24 cellular contexts compared by ENCODE assay signal in genomic region chr5:16234598-16234997, GRCh38. TPM values are rescaled to one million over a fixed set of nuclear protein-coding genes. Genes with fewer than 3 reads are reported as not detected.
A peak's percentile ranks its signal among the peaks of the same experiment; 100 is the strongest.
DNase-seq lines count a peak whose midpoint lies in the region; ATAC-seq and TF ChIP-seq lines count a peak whose summit lies in the region.
"Had no signal": no experiment of that assay in that cellular context is flagged by ENCODE, and none has a peak within 500 bp of the region (broad histone marks: within the 10 kb centered on the region; RNA-seq: fewer than 3 reads in every experiment).

No MANE protein-coding gene starts in this region.

- peak; percentile 15 for DNase-seq in BE2C
- no peak for DNase-seq in DND-41
- no peak for DNase-seq in LNCaP clone FGC (ENCODE audit: low read depth)
- DNase-seq in SK-N-DZ (ENCODE audit: low spot score): peak; percentile 49
- DNase-seq in caudate nucleus (lab: John Stamatoyannopoulos, UW): no peak
- DNase-seq in KBM-7: no peak
- no peak for DNase-seq in COR-L47 (lab: John Stamatoyannopoulos, UW)
- DNase-seq: ACHN; Calu3; CD8-positive, alpha-beta T cell; DMS79 treated with DMSO at 0.1 percent for 48 hours; IMR-90; MG63; NCI-H187; NCI-H510A treated with DMSO at 0.1 percent for 48 hours; NCI-H748 treated with DMSO at 0.1 percent for 48 hours; NK-92 treated with Interleukin-12 subunit alpha and Interleukin-12 subunit beta, amount 100 ng/mL, for 24 hours; T-helper 2 cell had no signal

- in situ Hi-C loops in KBM-7 (cut with MboI; ENCODE audit: low pct_unique_long_range_greater_than_20kb, low sequenced_read_pairs): no loop called here

- no peaks in the 10 kb centered on the region for H3K9me3 ChIP-seq in BE2C
- no peaks in the 10 kb centered on the region for H3K9me3 ChIP-seq in DND-41 (ENCODE audit: insufficient read depth, low read length, severe bottlenecking)
- H3K9me3 ChIP-seq: HAP-1, MG63, SJSA1 had no signal

- ATAC-seq in DND-41 (ENCODE audit: insufficient read depth, low read depth): no peak
- ATAC-seq: CD8-positive, alpha-beta T cell; GM23338; Right ventricle myocardium inferior had no signal

- H3K9ac ChIP-seq in DND-41 (ENCODE audit: low read depth, low read length): no peak overlapping the region
- H3K9ac ChIP-seq: BLaER1 treated with 17β-estradiol and CSF1 and Interleukin-3, amounts not matched to agents 10 nM and 100 nM had no signal

- no peaks in the 10 kb centered on the region for H4K20me1 ChIP-seq in DND-41 (ENCODE audit: insufficient read depth, low read length)
- H4K20me1 ChIP-seq: BLaER1 treated with 17β-estradiol and CSF1 and Interleukin-3, amounts not matched to agents 10 nM and 100 nM had no signal

- no peak overlapping the region for H3K27ac ChIP-seq in DND-41 (ENCODE audit: low read length)
- H3K27ac ChIP-seq in caudate nucleus (ENCODE audit: low read depth, low read length): no peak overlapping the region
- H3K27ac ChIP-seq: BLaER1 treated with 17β-estradiol and CSF1 and Interleukin-3, amounts not matched to agents 10 nM and 100 nM; HL-60; SJSA1 had no signal

- H2AFZ ChIP-seq in DND-41 (ENCODE audit: low read depth, low read length): no peak overlapping the region
- H2AFZ ChIP-seq: GM23338 had no signal

- H3K4me1 ChIP-seq in BE2C (no peaks in the 10 kb centered on the region; the same call in 1 of the 2 replicates), DND-41 (ENCODE audit: insufficient read depth, low read length) (no peaks in the 10 kb centered on the region)
- H3K4me1 ChIP-seq: BLaER1 treated with 17β-estradiol and CSF1 and Interleukin-3, amounts not matched to agents 10 nM and 100 nM; HAP-1; SJSA1 had no signal

- no peak overlapping the region for H3K4me3 ChIP-seq in BE2C (ENCODE audit: low read depth, low read length)
- no peak overlapping the region for H3K4me3 ChIP-seq in DND-41 (ENCODE audit: low read depth in 1 of 2, low read length in 2 of 2)
- no peak overlapping the region for H3K4me3 ChIP-seq in LNCaP clone FGC (ENCODE audit: low read depth, low read length)
- H3K4me3 ChIP-seq: BLaER1 treated with 17β-estradiol and CSF1 and Interleukin-3, amounts not matched to agents 10 nM and 100 nM; GM23338; HAP-1; MG63; SJSA1 had no signal

- no peaks in the 10 kb centered on the region for H3K79me2 ChIP-seq in DND-41 (ENCODE audit: insufficient read depth, low read length)

- H3K36me3 ChIP-seq in BE2C (no peaks in the 10 kb centered on the region), DND-41 (ENCODE audit: insufficient read depth, low read length) (no peaks in the 10 kb centered on the region)
- H3K36me3 ChIP-seq: BLaER1 treated with 17β-estradiol and CSF1 and Interleukin-3, amounts not matched to agents 10 nM and 100 nM; HAP-1; MG63; SJSA1 had no signal

- no peak overlapping the region for H3K4me2 ChIP-seq in DND-41 (ENCODE audit: insufficient read depth, low read length)
- H3K4me2 ChIP-seq: BLaER1 treated with 17β-estradiol and CSF1 and Interleukin-3, amounts not matched to agents 10 nM and 100 nM; GM23338 had no signal

- no peaks in the 10 kb centered on the region for H3K27me3 ChIP-seq in BE2C
- no peaks in the 10 kb centered on the region for H3K27me3 ChIP-seq in DND-41 (ENCODE audit: insufficient read depth, low read length, poor library complexity)
- H3K27me3 ChIP-seq: BLaER1 treated with 17β-estradiol and CSF1 and Interleukin-3, amounts not matched to agents 10 nM and 100 nM; SJSA1 had no signal

- peak; percentile 40 for TF ChIP-seq CTCF in BE2C (IDR thresholded peaks at IDR 0.05; ENCODE audit: low read depth, low read length)
- peak; percentile 4 for TF ChIP-seq CTCF in DND-41 (IDR thresholded peaks at IDR 0.05; ENCODE audit: borderline replicate concordance, extremely low read depth, low read length, poor library complexity, severe bottlenecking)
- TF ChIP-seq CTCF in LNCaP clone FGC (IDR thresholded peaks at IDR 0.05; ENCODE audit: control insufficient read depth, extremely low read depth, insufficient read depth): peak; percentile 28; the same call in 1 of the 2 replicates

RNA-seq across cellular contexts. Expression of gene MARCHF11, which starts 55.0 kb away (rescaled TPM):
- 72.6 TPM for polyA plus RNA-seq in BE2C (2012; ENCODE audit: insufficient read depth, insufficient read length, low read depth)
- 33.0 and 36.6 TPM in 2 replicates for polyA plus RNA-seq in SK-N-DZ (2014; cell fraction: cytosol; rRNA removed)
- 15.9 and 28.6 TPM in 2 replicates for polyA plus RNA-seq in SK-N-DZ (2014; cell fraction: nucleus; rRNA removed)
- polyA plus RNA-seq: IMR-90 had no signal

Comparison
In these comparisons a context has a peak if more than half of its experiments do, and no peak if none do; other contexts are left out.
1. DNase-seq: peak in BE2C (single experiment) and SK-N-DZ (single experiment); none in DND-41 (single experiment), LNCaP clone FGC (single experiment), caudate nucleus (0 of 61), KBM-7 (single experiment) and COR-L47 (single experiment).
2. Peak in every context shown above with its lines, with median percentiles within 50 percentile points of each other: CTCF ChIP-seq.